ENCODE assay signal across 17 cellular contexts in genomic region chrX:44946771-44947170, GRCh38.
A peak's percentile ranks its signal among the peaks of the same experiment; 100 is the strongest.
DNase-seq lines count a peak whose midpoint lies in the region; ATAC-seq, FAIRE-seq and TF ChIP-seq lines count a peak whose summit lies in the region.
"Had no signal": no experiment of that assay in that cellular context is flagged by ENCODE, and none has a peak within 500 bp of the region (broad histone marks: within the 10 kb centered on the region; RNA-seq: fewer than 3 reads in every experiment).

No MANE protein-coding gene starts in this region.

- no peaks in the 10 kb centered on the region for H3F3A ChIP-seq in MM.1S (ENCODE audit: insufficient read depth, low read length)

- H3K36me3 ChIP-seq in stomach (peaks cover 0 to 6% (median 0%) of the 10 kb centered on the region in 4 donors), MM.1S (replicated peaks; ENCODE audit: insufficient read depth, low read length) (no peaks in the 10 kb centered on the region)
- H3K36me3 ChIP-seq: tibial artery had no signal

- FAIRE-seq in A549 (lab: Jason Lieb, UNC), result no peak

- H3K4me1 ChIP-seq in A549, result peaks cover 14% of the 10 kb centered on the region
- H3K4me1 ChIP-seq in stomach, result peaks cover 0 to 49% (median 12%) of the 10 kb centered on the region in 4 donors
- H3K4me1 ChIP-seq in MM.1S (ENCODE audit: low read length), result no peaks in the 10 kb centered on the region

- TF ChIP-seq POLR2A in A549 (IDR thresholded peaks at IDR 0.05; ENCODE audit: low read length) (no peak), stomach (IDR thresholded peaks at IDR 0.05) (no peak)

- TF ChIP-seq CTCF in A549 (IDR thresholded peaks at IDR 0.05) (no peak), astrocyte of the spinal cord (IDR thresholded peaks at IDR 0.05; ENCODE audit: low read depth, low read length) (no peak), stomach (IDR thresholded peaks at IDR 0.05) (no peak), MM.1S (IDR thresholded peaks at IDR 0.05; ENCODE audit: low read length) (no peak)

- TF ChIP-seq EP300 in A549 (IDR thresholded peaks at IDR 0.05) (no peak), stomach (IDR thresholded peaks at IDR 0.05) (no peak)

- ATAC-seq in A549, result no peak
- no peak for ATAC-seq in GM21825 (IDR thresholded peaks at IDR 0.05; ENCODE audit: unreplicated experiment)
- ATAC-seq: activated CD4-positive, CD25-positive, alpha-beta regulatory T cell treated with anti-CD3 and anti-CD28 coated beads, Interleukin-2, amount 50 U/mL, for 24 hours; right cardiac atrium had no signal

- peaks cover 4% of the 10 kb centered on the region; the same call in 1 of the 2 replicates for H4K20me1 ChIP-seq in MM.1S (ENCODE audit: insufficient read depth, low read length)

- no peak for DNase-seq in A549 (ENCODE audit: low read depth in 1 of 2, low spot score in 1 of 2)
- DNase-seq in HT-29 (ENCODE audit: low spot score), result peak; percentile 45
- DNase-seq in astrocyte of the spinal cord (ENCODE audit: low read depth, low spot score), result peak; percentile 16
- peak; percentile 17 for DNase-seq in fibroblast of peridontal ligament (ENCODE audit: extremely low read depth)
- DNase-seq in stomach, result no peak
- DNase-seq in superior temporal gyrus (ENCODE audit: extremely low spot score), result no peak
- DNase-seq in MM.1S, result no peak
- DNase-seq: CD8-positive, alpha-beta memory T cell; dorsolateral prefrontal cortex; head of caudate nucleus; NCI-H1436; NCI-H774; right cardiac atrium; T-helper 9 cell; tibial artery had no signal

- no peaks in the 10 kb centered on the region for H3K27me3 ChIP-seq in stomach
- no peaks in the 10 kb centered on the region for H3K27me3 ChIP-seq in MM.1S (replicated peaks; ENCODE audit: insufficient read depth, low read length)
- H3K27me3 ChIP-seq: dorsolateral prefrontal cortex, tibial artery had no signal

- in situ Hi-C loops in astrocyte of the spinal cord (cut with HindIII; ENCODE audit: low sequenced_read_pairs), result no loop called here

- peaks cover 99% of the 10 kb centered on the region for H3K79me2 ChIP-seq in MM.1S (ENCODE audit: low read length)

- POLR2A ChIA-PET in A549 (lab: Yijun Ruan, JAX), result no interaction called here

- 94% methylated on average over 4 of the region's 4 CpGs for WGBS in A549 (ENCODE audit: missing lambda C conversion rate)
- WGBS in stomach, 5 donors, result 83 to 92% (median 88%) methylated on average over 4 of the region's 4 CpGs

- H3K9me3 ChIP-seq in A549, result peaks cover 35% of the 10 kb centered on the region
- H3K9me3 ChIP-seq in stomach, result peaks cover 0 to 7% (median 2%) of the 10 kb centered on the region in 4 donors
- no peaks in the 10 kb centered on the region for H3K9me3 ChIP-seq in MM.1S (replicated peaks; ENCODE audit: insufficient read depth, low read length)

- TF ChIP-seq RAD21 in A549 (conservative IDR thresholded peaks at IDR 0.05 in 1 of 2, IDR thresholded peaks at IDR 0.05 in 1 of 2), result no peak

- H3K4me3 ChIP-seq in A549 (no peak overlapping the region), astrocyte of the spinal cord (ENCODE audit: low read depth, low read length) (no peak overlapping the region), stomach (no peak overlapping the region), MM.1S (ENCODE audit: low read length) (no peak overlapping the region)
- H3K4me3 ChIP-seq: dorsolateral prefrontal cortex, tibial artery had no signal

- H3K4me2 ChIP-seq in A549 (no peak overlapping the region), MM.1S (ENCODE audit: low read depth, low read length) (no peak overlapping the region)

- CTCF ChIA-PET in A549 (lab: Yijun Ruan, JAX), result interaction anchor here (0.6 kb wide), 1 partner anchor 86 kb away, joined by 3 read pairs; no protein-coding TSS in a partner anchor

- H2AFZ ChIP-seq in MM.1S (ENCODE audit: low read length), result no peak overlapping the region

- H3K27ac ChIP-seq in A549, result no peak overlapping the region
- no peak overlapping the region for H3K27ac ChIP-seq in stomach
- no peak overlapping the region for H3K27ac ChIP-seq in MM.1S (ENCODE audit: low read length)
- H3K27ac ChIP-seq: dorsolateral prefrontal cortex, tibial artery had no signal

- intact Hi-C loops in stomach (cut with DNase I; ENCODE audit: low total_unique reads), result no loop called here

- H3K9me2 ChIP-seq in MM.1S (replicated peaks; ENCODE audit: insufficient read depth, low read length), result no peaks in the 10 kb centered on the region

- H3K9ac ChIP-seq in MM.1S (ENCODE audit: low read length), result no peak overlapping the region

TF ChIP-seq in A549, 52 proteins besides CTCF, POLR2A, EP300 and RAD21:
- TF ChIP-seq TP53 (CRISPR knock-in tag; IDR thresholded peaks at IDR 0.05), result no peak
- TF ChIP-seq FOSL2 (IDR thresholded peaks at IDR 0.05), result no peak
- 0 out of 2 replicates have a peak, but pooled peaks have one; percentile 23 for TF ChIP-seq FOSL2 (CRISPR knock-in tag; IDR thresholded peaks at IDR 0.05)

Comparison
In these comparisons a context has a peak if more than half of its experiments do, and no peak if none do; other contexts are left out.
1. DNase-seq: peak in HT-29 (single experiment), astrocyte of the spinal cord (single experiment) and fibroblast of peridontal ligament (single experiment); none in A549 (0 of 2), stomach (single experiment), superior temporal gyrus (single experiment) and MM.1S (single experiment).